ENCODE assay signal across 8 cellular contexts in the genomic region with DNA sequence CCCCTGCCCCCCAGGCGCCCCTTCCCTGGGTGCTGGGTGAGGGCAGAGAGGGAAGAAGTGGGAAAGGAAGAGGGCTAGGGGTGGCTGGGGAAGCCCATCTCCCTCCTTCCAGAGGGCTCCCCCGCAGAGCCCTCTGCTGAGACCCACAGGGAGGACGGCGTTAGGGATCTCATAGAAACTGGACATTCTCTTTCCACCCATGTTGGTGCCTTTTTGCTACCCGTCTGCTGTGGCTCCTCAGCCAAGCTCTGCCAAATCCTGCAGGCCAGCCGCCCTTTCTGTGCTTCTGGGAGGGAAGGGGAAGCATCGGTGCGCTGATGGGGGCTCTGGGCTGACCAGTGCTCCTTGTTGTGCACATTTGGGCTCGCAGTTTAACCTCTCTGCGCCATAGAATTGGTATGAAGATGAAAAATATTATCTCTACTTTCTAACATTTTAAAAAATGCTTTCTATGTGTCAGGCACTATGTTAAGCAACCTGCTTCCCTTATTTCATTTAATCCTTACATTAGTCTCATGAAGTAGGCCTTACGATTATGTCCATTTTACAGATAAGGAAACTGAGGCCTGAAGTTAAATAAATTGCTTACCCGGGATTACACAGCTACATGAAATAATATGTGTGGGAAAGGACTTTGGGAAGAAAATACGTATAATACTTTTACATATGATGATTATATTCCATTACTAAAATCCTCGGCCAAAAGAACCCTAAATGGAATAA. TPM values are rescaled to one million over a fixed set of nuclear protein-coding genes. Genes with fewer than 3 reads are reported as not detected.
DNase-seq lines count a peak whose midpoint lies in the region; ATAC-seq, FAIRE-seq and TF ChIP-seq lines count a peak whose summit lies in the region.

No MANE protein-coding gene starts in this region.

- H3K9me3 ChIP-seq in adipocyte (ENCODE audit: control insufficient read depth, low read length), result no peaks in the 10 kb centered on the region
- no peaks in the 10 kb centered on the region for H3K9me3 ChIP-seq in kidney (ENCODE audit: control insufficient read depth in 1 of 2, low read length in 2 of 2)

- intact Hi-C loops in kidney (cut with DNase I), result no loop called here

- peak overlapping the region; percentile 65 for H3K27ac Mint-ChIP-seq in T-helper 1 cell treated with Interleukin-12 subunit alpha and Interleukin-12 subunit beta and Interleukin-4 antibody, amounts not matched to agents 30 μg/mL and 1 μg/mL, for 36 hours

- H3K4me1 ChIP-seq in adipocyte (ENCODE audit: control insufficient read depth, insufficient read depth, low read length) (peaks cover 52% of the 10 kb centered on the region), kidney (ENCODE audit: control insufficient read depth in 1 of 2, insufficient read depth in 1 of 2, low read depth in 1 of 2, low read length in 2 of 2) (peaks cover 14 to 43% of the 10 kb centered on the region in 2 donors)

- H3K4me1 Mint-ChIP-seq in T-helper 1 cell treated with Interleukin-12 subunit alpha and Interleukin-12 subunit beta and Interleukin-4 antibody, amounts not matched to agents 30 μg/mL and 1 μg/mL, for 36 hours (ENCODE audit: low read depth), result peaks cover 43% of the 10 kb centered on the region

- no peak for TF ChIP-seq CTCF in kidney (IDR thresholded peaks at IDR 0.05; ENCODE audit: borderline replicate concordance, extremely low read depth, insufficient read depth)

- peak overlapping the region; percentile 85 for H3K4me3 Mint-ChIP-seq in T-helper 1 cell treated with Interleukin-12 subunit alpha and Interleukin-12 subunit beta and Interleukin-4 antibody, amounts not matched to agents 30 μg/mL and 1 μg/mL, for 36 hours

- no peaks in the 10 kb centered on the region for H3K27me3 ChIP-seq in adipocyte (replicated peaks; ENCODE audit: control insufficient read depth, insufficient read depth, low read length)

- FAIRE-seq in kidney (lab: Jason Lieb, UNC) (no peak), GM12892 (lab: Jason Lieb, UNC) (no peak)

- H3K36me3 ChIP-seq in adipocyte (ENCODE audit: control insufficient read depth, insufficient read depth, low read length, severe bottlenecking), result no peaks in the 10 kb centered on the region
- no peaks in the 10 kb centered on the region for H3K36me3 ChIP-seq in kidney (ENCODE audit: control insufficient read depth in 1 of 2, insufficient read depth in 2 of 2, low read length in 2 of 2)

- H3K27ac ChIP-seq in kidney (ENCODE audit: low read depth in 2 of 2, low read length in 2 of 2), result peak overlapping the region in 1 of 2 donors; percentile 60

- TF ChIP-seq POLR2A in GM12892 (IDR thresholded peaks at IDR 0.05; ENCODE audit: low read depth, low read length), result no peak

- peaks cover 7% of the 10 kb centered on the region for H3K27me3 Mint-ChIP-seq in T-helper 1 cell treated with Interleukin-12 subunit alpha and Interleukin-12 subunit beta and Interleukin-4 antibody, amounts not matched to agents 30 μg/mL and 1 μg/mL, for 36 hours (ENCODE audit: low read depth)

- peak overlapping the region; percentile 87 for H3K4me3 ChIP-seq in adipocyte (ENCODE audit: low read length)
- H3K4me3 ChIP-seq in kidney (ENCODE audit: low read length in 2 of 2), result peak overlapping the region; percentile 21 to 73

- no peak for DNase-seq in T-helper 1 cell
- DNase-seq in adipocyte (ENCODE audit: low read depth), result no peak
- peak; percentile 53 for DNase-seq in kidney
- peak; percentile 49 for DNase-seq in superior temporal gyrus (ENCODE audit: extremely low spot score)
- no peak for DNase-seq in GM12892 (ENCODE audit: insufficient read length)

- no peaks in the 10 kb centered on the region for H3K36me3 Mint-ChIP-seq in T-helper 1 cell treated with Interleukin-12 subunit alpha and Interleukin-12 subunit beta and Interleukin-4 antibody, amounts not matched to agents 30 μg/mL and 1 μg/mL, for 36 hours (ENCODE audit: low read depth)

- H3K9ac ChIP-seq in adipocyte (ENCODE audit: low read length) (peak overlapping the region; percentile 86), kidney (ENCODE audit: low read length in 2 of 2) (peak overlapping the region; percentile 58 to 76)

- ATAC-seq in GM19452 (IDR thresholded peaks at IDR 0.05; ENCODE audit: unreplicated experiment) (no peak), HG02970 (IDR thresholded peaks at IDR 0.05; ENCODE audit: low FRiP score, unreplicated experiment) (no peak)

- H3K9me3 Mint-ChIP-seq in T-helper 1 cell treated with Interleukin-12 subunit alpha and Interleukin-12 subunit beta and Interleukin-4 antibody, amounts not matched to agents 30 μg/mL and 1 μg/mL, for 36 hours, result no peaks in the 10 kb centered on the region

RNA-seq across cellular contexts. Expression of a gene that starts 1.0 kb away (rescaled TPM):
- total RNA-seq in kidney, result 69.9 TPM
- 56.9 TPM for polyA plus RNA-seq in kidney (ENCODE audit: insufficient read depth, low read depth, low replicate concordance)
- 2.1 TPM for polyA plus RNA-seq in GM12892 (2012; ENCODE audit: missing spikeins)

RNA-seq across cellular contexts. Expression of a gene that starts 15.3 kb away (rescaled TPM):
- 179 TPM for total RNA-seq in kidney
- polyA plus RNA-seq in kidney (ENCODE audit: insufficient read depth, low read depth, low replicate concordance), result 84.3 TPM
- 0.59 TPM for polyA plus RNA-seq in GM12892 (2012; ENCODE audit: missing spikeins)

RNA-seq across cellular contexts. Expression of a gene that starts 45.7 kb away (rescaled TPM):
- 132 TPM for total RNA-seq in kidney
- 35.0 TPM for polyA plus RNA-seq in kidney (ENCODE audit: insufficient read depth, low read depth, low replicate concordance)
- polyA plus RNA-seq in GM12892 (2012; ENCODE audit: missing spikeins), result 29.1 TPM

RNA-seq across cellular contexts. Expression of a gene that starts 48.7 kb away (rescaled TPM):
- 0.91 TPM for total RNA-seq in kidney
- polyA plus RNA-seq in kidney (ENCODE audit: insufficient read depth, low read depth, low replicate concordance), result 0.28 TPM
- 0.49 TPM for polyA plus RNA-seq in GM12892 (2012; ENCODE audit: missing spikeins)

Comparison
In these comparisons a context has a peak if more than half of its experiments do, and no peak if none do; other contexts are left out.
1. DNase-seq: peak in kidney (single experiment) and superior temporal gyrus (single experiment); none in T-helper 1 cell (0 of 5), adipocyte (single experiment) and GM12892 (single experiment).